Comparison of ENCODE assay signal across 18 cellular contexts in the genomic region with DNA sequence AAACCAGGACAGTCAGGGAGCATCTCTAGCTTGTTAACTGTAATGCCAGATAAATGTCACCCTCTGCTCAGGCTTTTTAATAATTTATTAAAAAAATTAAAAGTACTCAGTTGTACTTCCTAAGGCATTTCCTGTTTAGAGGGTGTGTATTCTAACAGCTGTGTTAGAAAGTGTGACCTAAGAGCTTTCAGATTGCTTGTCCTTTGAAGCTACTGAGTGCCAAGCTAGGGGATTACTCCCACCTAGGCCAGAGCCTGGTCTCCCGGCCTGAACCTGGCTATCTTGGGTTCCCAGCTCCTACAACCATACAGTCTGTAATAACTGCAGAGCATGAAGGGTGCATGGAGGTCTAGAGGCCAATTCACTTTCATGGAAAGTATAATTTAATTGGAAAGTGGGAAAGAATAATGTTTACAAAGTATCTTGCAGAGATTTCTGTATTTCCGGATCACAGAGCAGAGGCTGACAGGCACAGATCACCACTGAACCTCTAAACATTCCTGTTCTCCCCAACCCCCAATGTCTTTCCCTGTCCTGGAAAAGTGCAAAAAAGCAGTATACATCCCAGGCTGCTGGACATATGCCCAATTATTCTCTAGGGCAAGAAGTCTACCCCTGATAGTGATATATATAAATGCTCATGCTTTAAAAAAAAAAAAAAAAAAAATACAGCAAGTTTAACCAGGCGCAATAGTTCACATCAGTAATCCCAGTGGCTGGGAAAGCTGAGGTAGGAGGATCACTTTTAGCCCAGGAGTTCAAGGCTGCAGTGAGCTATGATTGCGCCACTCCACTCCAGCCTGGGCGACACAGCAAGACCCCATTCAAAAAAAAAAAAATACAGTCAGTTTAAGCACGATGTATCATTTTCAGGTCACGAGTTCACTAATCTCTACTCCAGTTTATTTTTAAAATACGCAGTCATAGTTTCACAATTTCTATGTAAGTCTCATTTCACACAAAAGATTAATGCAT. TPM values are rescaled to one million over a fixed set of nuclear protein-coding genes. Genes with fewer than 3 reads are reported as not detected.
DNase-seq lines count a peak whose midpoint lies in the region; ATAC-seq and TF ChIP-seq lines count a peak whose summit lies in the region.
"Had no signal": no experiment of that assay in that cellular context is flagged by ENCODE, and none has a peak within 500 bp of the region (broad histone marks: within the 10 kb centered on the region; RNA-seq: fewer than 3 reads in every experiment).

No MANE protein-coding gene starts in this region.

- no peak for TF ChIP-seq POLR2A in spleen (IDR thresholded peaks at IDR 0.05)

- peak overlapping the region; percentile 47 for H3K27ac ChIP-seq in lower lobe of right lung
- peak overlapping the region in 6 of 8 donors; percentile 39 to 64 (median 48) for H3K27ac ChIP-seq in spleen
- H3K27ac ChIP-seq: left lung, SJCRH30 had no signal

- no peak for TF ChIP-seq CTCF in lower lobe of right lung (IDR thresholded peaks at IDR 0.05)
- TF ChIP-seq CTCF in spleen (IDR thresholded peaks at IDR 0.05 in 8 of 11, conservative IDR thresholded peaks at IDR 0.05 in 3 of 11): no peak

- H3K27me3 ChIP-seq in lower lobe of right lung (ENCODE audit: low read depth): no peaks in the 10 kb centered on the region
- no peaks in the 10 kb centered on the region for H3K27me3 ChIP-seq in spleen (replicated peaks in 1 of 7)
- H3K27me3 ChIP-seq: left lung, SJCRH30 had no signal

- intact Hi-C loops in lower lobe of right lung (cut with DNase I) (no loop called here), spleen (cut with DNase I; ENCODE audit: low total_unique reads) (no loop called here)

- ATAC-seq in lower lobe of right lung: no peak
- no peak for ATAC-seq in HG03442 (IDR thresholded peaks at IDR 0.05; ENCODE audit: unreplicated experiment)
- ATAC-seq: activated T-cell treated with anti-CD3 and anti-CD28 coated beads, Interleukin-2, amount 50 U/mL, for 4 hours; left lung; Panc1 had no signal

- H3K36me3 ChIP-seq in lower lobe of right lung (no peaks in the 10 kb centered on the region), spleen (no peaks in the 10 kb centered on the region)
- H3K36me3 ChIP-seq: left lung, SJCRH30 had no signal

- no peak overlapping the region for H3K4me3 ChIP-seq in lower lobe of right lung
- H3K4me3 ChIP-seq in spleen: no peak overlapping the region
- H3K4me3 ChIP-seq: left lung, SJCRH30 had no signal

- H3K4me1 ChIP-seq in lower lobe of right lung: peaks cover 11% of the 10 kb centered on the region
- H3K4me1 ChIP-seq in spleen: peaks cover 7 to 21% (median 15%) of the 10 kb centered on the region in 6 donors
- H3K4me1 ChIP-seq: SJCRH30 had no signal

- 73 to 86% (median 84%) methylated on average over 8 of the region's 8 CpGs for WGBS in spleen, 5 donors

- H3K9me3 ChIP-seq in lower lobe of right lung (no peaks in the 10 kb centered on the region), spleen (no peaks in the 10 kb centered on the region)
- H3K9me3 ChIP-seq: left lung, SJCRH30 had no signal

- peak; percentile 11 for DNase-seq in M059J (ENCODE audit: low read depth)
- DNase-seq in dermis blood vessel endothelial cell: peak; percentile 14
- DNase-seq in lower lobe of right lung: no peak
- no peak for DNase-seq in spleen
- DNase-seq in T1000 (lab: John Stamatoyannopoulos, UW): no peak
- no peak for DNase-seq in GOT3 (lab: John Stamatoyannopoulos, UW)
- DNase-seq: activated CD4-positive, alpha-beta T cell treated with anti-CD3 and anti-CD28 coated beads for 1 hour; activated T-cell treated with anti-CD3 and anti-CD28 coated beads, Interleukin-2, amount 50 U/mL, for 4 hours; effector CD8-positive, alpha-beta T cell; erythroblast; foreskin fibroblast; left lung; retina; SJCRH30; stimulated activated CD4-positive, alpha-beta T cell treated with anti-CD3 and anti-CD28 coated beads, Interleukin-15, amount 100 ng/mL, for 24 hours; T-helper 1 cell had no signal

RNA-seq across cellular contexts. Expression of gene RAP1A, which starts 36.7 kb away (rescaled TPM):
- 40.5 and 68.7 TPM in 2 replicates for total RNA-seq in M059J (2014; rRNA removed; shearing (Covaris generic))
- total RNA-seq in dermis blood vessel endothelial cell (21.1 and 49.1 TPM in 2 replicates), lower lobe of right lung (134 TPM), spleen (100 to 1,000 TPM in 5 of 7 donors, 10 to 100 TPM in 2; 83.3 to 125 (median 113) TPM)
- 100 to 1,000 TPM in 1 of 3 donors, 10 to 100 TPM in 2; 93.6 to 106 (median 99.3) TPM for polyA plus RNA-seq in spleen

Comparison
In these comparisons a context has a peak if more than half of its experiments do, and no peak if none do; other contexts are left out.
1. DNase-seq: peak in M059J (single experiment) and dermis blood vessel endothelial cell (single experiment); none in lower lobe of right lung (single experiment), spleen (single experiment), T1000 (single experiment) and GOT3 (single experiment).